ENCODE assay signal across 1 cellular context in the genomic region with DNA sequence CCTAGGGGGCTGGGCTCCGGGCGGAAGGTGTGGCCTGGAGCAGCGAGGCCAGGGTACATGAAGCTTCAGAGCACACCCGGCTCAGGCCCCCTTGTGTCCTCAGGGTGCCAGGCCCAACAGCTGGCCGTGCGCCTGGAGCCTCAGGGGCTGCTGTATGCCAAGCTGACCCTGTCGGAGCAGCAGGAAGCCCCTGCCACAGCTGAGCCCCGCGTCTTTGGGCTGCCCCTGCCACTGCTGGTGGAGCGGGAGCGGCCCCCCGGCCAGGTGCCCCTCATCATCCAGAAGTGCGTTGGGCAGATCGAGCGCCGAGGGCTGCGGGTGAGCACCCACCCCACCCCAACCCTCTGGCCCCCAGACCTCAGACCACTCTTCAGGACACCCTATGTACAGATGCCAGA.
TF ChIP-seq lines count a peak whose summit lies in the region.

No MANE protein-coding gene starts in this region.

TF ChIP-seq in SK-N-SH treated with all-trans-retinoic acid at 6 μM for 48 hours, 23 proteins besides CTCF, POLR2A, EP300 and RAD21 (continued from another document):
- no peak for TF ChIP-seq TSHZ2 (CRISPR knock-in tag; IDR thresholded peaks at IDR 0.05)
- TF ChIP-seq ZNF8 (CRISPR knock-in tag; IDR thresholded peaks at IDR 0.05), result no peak
- TF ChIP-seq CREB5 (CRISPR knock-in tag; IDR thresholded peaks at IDR 0.05; ENCODE audit: low read depth), result no peak
- TF ChIP-seq PPARA (CRISPR knock-in tag; IDR thresholded peaks at IDR 0.05; ENCODE audit: borderline replicate concordance), result no peak
- TF ChIP-seq OSR1 (CRISPR knock-in tag; IDR thresholded peaks at IDR 0.05), result no peak
- no peak for TF ChIP-seq SNAI2 (CRISPR knock-in tag; IDR thresholded peaks at IDR 0.05)
- TF ChIP-seq, protein P1, sequence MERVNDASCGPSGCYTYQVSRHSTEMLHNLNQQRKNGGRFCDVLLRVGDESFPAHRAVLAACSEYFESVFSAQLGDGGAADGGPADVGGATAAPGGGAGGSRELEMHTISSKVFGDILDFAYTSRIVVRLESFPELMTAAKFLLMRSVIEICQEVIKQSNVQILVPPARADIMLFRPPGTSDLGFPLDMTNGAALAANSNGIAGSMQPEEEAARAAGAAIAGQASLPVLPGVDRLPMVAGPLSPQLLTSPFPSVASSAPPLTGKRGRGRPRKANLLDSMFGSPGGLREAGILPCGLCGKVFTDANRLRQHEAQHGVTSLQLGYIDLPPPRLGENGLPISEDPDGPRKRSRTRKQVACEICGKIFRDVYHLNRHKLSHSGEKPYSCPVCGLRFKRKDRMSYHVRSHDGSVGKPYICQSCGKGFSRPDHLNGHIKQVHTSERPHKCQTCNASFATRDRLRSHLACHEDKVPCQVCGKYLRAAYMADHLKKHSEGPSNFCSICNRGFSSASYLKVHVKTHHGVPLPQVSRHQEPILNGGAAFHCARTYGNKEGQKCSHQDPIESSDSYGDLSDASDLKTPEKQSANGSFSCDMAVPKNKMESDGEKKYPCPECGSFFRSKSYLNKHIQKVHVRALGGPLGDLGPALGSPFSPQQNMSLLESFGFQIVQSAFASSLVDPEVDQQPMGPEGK (CRISPR knock-in tag; IDR thresholded peaks at IDR 0.05; ENCODE audit: borderline replicate concordance), result no peak
- no peak for TF ChIP-seq RARB (CRISPR knock-in tag; IDR thresholded peaks at IDR 0.05)
- TF ChIP-seq TCF4 (CRISPR knock-in tag; IDR thresholded peaks at IDR 0.05; ENCODE audit: borderline replicate concordance), result no peak
- TF ChIP-seq ZFP3 (CRISPR knock-in tag; IDR thresholded peaks at IDR 0.05), result no peak
- TF ChIP-seq TOX (CRISPR knock-in tag; IDR thresholded peaks at IDR 0.05; ENCODE audit: borderline replicate concordance), result no peak
- TF ChIP-seq CSRNP3 (CRISPR knock-in tag; IDR thresholded peaks at IDR 0.05), result no peak
